1 cellular context compared by ENCODE assay signal in genomic region chr1:15749399-15750291, GRCh38.
TF ChIP-seq lines count a peak whose summit lies in the region.

No MANE protein-coding gene starts in this region.

TF ChIP-seq in HepG2, 621 proteins besides CTCF, POLR2A, EP300 and RAD21 (continued from another document):
- TF ChIP-seq HNF1B (CRISPR knock-in tag; IDR thresholded peaks at IDR 0.05) (0 out of 2 replicates have a peak, but pooled peaks have one; percentile 19), ZFY (CRISPR knock-in tag; IDR thresholded peaks at IDR 0.05) (peak; percentile 56), MXD1 (CRISPR knock-in tag; IDR thresholded peaks at IDR 0.05) (0 out of 2 replicates have a peak, but pooled peaks have one; percentile 35), ZNF614 (CRISPR knock-in tag; IDR thresholded peaks at IDR 0.05; ENCODE audit: borderline replicate concordance) (peak; percentile 36; the same call in 1 of the 2 replicates), PBX2 (CRISPR knock-in tag; IDR thresholded peaks at IDR 0.05) (no peak), NCOR1 (IDR thresholded peaks at IDR 0.05; ENCODE audit: borderline replicate concordance, low read length) (no peak), GRHL1 (CRISPR knock-in tag; conservative IDR thresholded peaks at IDR 0.05) (no peak), ZNF687 (CRISPR knock-in tag; IDR thresholded peaks at IDR 0.05) (peak; percentile 71), RARA (CRISPR knock-in tag; IDR thresholded peaks at IDR 0.05) (0 out of 2 replicates have a peak, but pooled peaks have one; percentile 18), UBTF (CRISPR knock-in tag; IDR thresholded peaks at IDR 0.05) (0 out of 2 replicates have a peak, but pooled peaks have one; percentile 15), ZNF629 (CRISPR knock-in tag; conservative IDR thresholded peaks at IDR 0.05) (peak; percentile 81), SPEN (CRISPR knock-in tag; IDR thresholded peaks at IDR 0.05; ENCODE audit: low read depth) (peak; percentile 49; the same call in 1 of the 2 replicates), KDM2A (CRISPR knock-in tag; IDR thresholded peaks at IDR 0.05; ENCODE audit: borderline replicate concordance, low read depth) (peak; percentile 22; the same call in 1 of the 2 replicates), ZNF703 (CRISPR knock-in tag; IDR thresholded peaks at IDR 0.05; ENCODE audit: borderline replicate concordance) (no peak), MYC (CRISPR knock-in tag; IDR thresholded peaks at IDR 0.05; ENCODE audit: borderline replicate concordance) (0 out of 2 replicates have a peak, but pooled peaks have one; percentile 16), ZBTB33 (CRISPR knock-in tag; IDR thresholded peaks at IDR 0.05) (0 out of 2 replicates have a peak, but pooled peaks have one; percentile 9), ZNF574 (CRISPR knock-in tag; IDR thresholded peaks at IDR 0.05) (0 out of 2 replicates have a peak, but pooled peaks have one; percentile 19), TBX2 (CRISPR knock-in tag; IDR thresholded peaks at IDR 0.05; ENCODE audit: borderline replicate concordance) (peak; percentile 32; the same call in 1 of the 2 replicates), ZGPAT (CRISPR knock-in tag; IDR thresholded peaks at IDR 0.05) (peak; percentile 44), RXRA (CRISPR knock-in tag; IDR thresholded peaks at IDR 0.05) (peak; percentile 24; the same call in 1 of the 2 replicates), THAP7 (CRISPR knock-in tag; IDR thresholded peaks at IDR 0.05) (0 out of 2 replicates have a peak, but pooled peaks have one; percentile 51), LCORL (IDR thresholded peaks at IDR 0.05) (no peak), LCORL (CRISPR knock-in tag; IDR thresholded peaks at IDR 0.05) (peak; percentile 59; the same call in 1 of the 2 replicates), CREB1 (IDR thresholded peaks at IDR 0.05) (no peak), CREB1 (CRISPR knock-in tag; IDR thresholded peaks at IDR 0.05) (no peak)
